ENCODE assay signal across 34 cellular contexts in the genomic region with DNA sequence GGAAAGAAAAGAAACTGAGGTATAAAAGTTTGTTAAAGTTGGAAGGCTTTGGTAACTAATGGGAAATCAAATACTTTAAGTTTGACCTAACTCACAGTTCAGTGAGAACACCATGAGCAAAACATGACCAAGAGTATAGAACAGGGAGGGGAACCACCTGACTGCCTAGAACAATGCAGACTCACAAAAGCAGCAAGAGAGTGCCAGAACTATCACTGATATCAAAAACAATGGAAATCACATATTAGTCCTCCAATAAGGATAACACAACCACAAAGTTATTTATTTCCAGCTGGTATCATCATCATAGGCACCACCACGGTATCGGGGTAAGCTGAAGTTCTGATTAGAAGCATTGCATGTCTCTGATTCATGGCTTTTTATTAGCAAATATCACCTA.
"Had no signal": no experiment of that assay in that cellular context is flagged by ENCODE, and none has a peak within 500 bp of the region (broad histone marks: within the 10 kb centered on the region; RNA-seq: fewer than 3 reads in every experiment).

No MANE protein-coding gene starts in this region.

- H3K4me3 Mint-ChIP-seq: activated CD4-positive, alpha-beta memory T cell treated with anti-CD3 and anti-CD28 coated beads, Interleukin-2, amount 10 ng/mL, durations not matched to agents 7 days and 5 days; activated CD8-positive, alpha-beta memory T cell treated with anti-CD3 and anti-CD28 coated beads, Interleukin-2, amount 10 ng/mL, durations not matched to agents 7 days and 5 days; activated naive CD4-positive, alpha-beta T cell treated with anti-CD3 and anti-CD28 coated beads, Interleukin-2, amount 10 ng/mL, durations not matched to agents 7 days and 5 days; activated naive CD8-positive, alpha-beta T cell; activated naive CD8-positive, alpha-beta T cell treated with anti-CD3 and anti-CD28 coated beads, Interleukin-2, amount 50 U/mL, for 24 hours; brain had no signal

- H3K4me3 ChIP-seq: K562, Peyer's patch, SJSA1 had no signal

- DNase-seq: activated CD4-positive, alpha-beta memory T cell treated with anti-CD3 and anti-CD28 coated beads, Interleukin-2, amount 10 ng/mL, durations not matched to agents 7 days and 5 days; activated CD4-positive, alpha-beta T cell treated with anti-CD3 and anti-CD28 coated beads for 1 hour; activated CD4-positive, alpha-beta T cell treated with anti-CD3 and anti-CD28 coated beads for 48 hours; activated CD4-positive, CD25-positive, alpha-beta regulatory T cell; activated CD8-positive, alpha-beta memory T cell treated with anti-CD3 and anti-CD28 coated beads for 24 hours; activated CD8-positive, alpha-beta memory T cell treated with anti-CD3 and anti-CD28 coated beads, Interleukin-2, amount 10 ng/mL, durations not matched to agents 7 days and 5 days; activated CD8-positive, alpha-beta memory T cell treated with anti-CD3 and anti-CD28 coated beads, Interleukin-2, amount 50 U/mL, for 48 hours; activated effector memory CD4-positive, alpha-beta T cell treated with Interleukin-2 at 50 U/mL for 16 hours; activated naive CD4-positive, alpha-beta T cell treated with anti-CD3 and anti-CD28 coated beads, Interleukin-2, amount 10 ng/mL, durations not matched to agents 7 days and 5 days; activated naive CD8-positive, alpha-beta T cell treated with anti-CD3 and anti-CD28 coated beads, Interleukin-2, amount 50 U/mL, for 24 hours; activated T-cell treated with anti-CD3 and anti-CD28 coated beads, Interleukin-2, amount 50 U/mL, for 48 hours; anterior cingulate cortex; NCI-H1105 treated with DMSO at 0.1 percent for 48 hours; NCI-H1436; NCI-H1694; NCI-H1930; NCI-H345; NCI-H526; NCI-H748 treated with DMSO at 0.1 percent for 48 hours; NK-92 treated with Interleukin-12 subunit alpha and Interleukin-12 subunit beta, amount 100 ng/mL, for 24 hours; PC-3; Peyer's patch; RPMI8226; SHP77 treated with DMSO at 0.1 percent for 48 hours; SW 1271; T-helper 1 cell; T-helper 2 cell; T-helper 9 cell; WERI-Rb-1 had no signal

- H3K27ac Mint-ChIP-seq: activated CD4-positive, alpha-beta memory T cell treated with anti-CD3 and anti-CD28 coated beads, Interleukin-2, amount 10 ng/mL, durations not matched to agents 7 days and 5 days; activated CD8-positive, alpha-beta memory T cell treated with anti-CD3 and anti-CD28 coated beads, Interleukin-2, amount 10 ng/mL, durations not matched to agents 7 days and 5 days; activated naive CD4-positive, alpha-beta T cell treated with anti-CD3 and anti-CD28 coated beads, Interleukin-2, amount 10 ng/mL, durations not matched to agents 7 days and 5 days; activated naive CD8-positive, alpha-beta T cell; activated naive CD8-positive, alpha-beta T cell treated with anti-CD3 and anti-CD28 coated beads, Interleukin-2, amount 50 U/mL, for 24 hours; brain had no signal

- H3K36me3 Mint-ChIP-seq: activated CD8-positive, alpha-beta memory T cell treated with anti-CD3 and anti-CD28 coated beads, Interleukin-2, amount 10 ng/mL, durations not matched to agents 7 days and 5 days; activated naive CD4-positive, alpha-beta T cell treated with anti-CD3 and anti-CD28 coated beads, Interleukin-2, amount 10 ng/mL, durations not matched to agents 7 days and 5 days; activated naive CD8-positive, alpha-beta T cell; brain had no signal

- H3K27ac ChIP-seq: Peyer's patch, SJSA1, WERI-Rb-1 had no signal

- H3K4me1 Mint-ChIP-seq: activated CD4-positive, alpha-beta memory T cell treated with anti-CD3 and anti-CD28 coated beads, Interleukin-2, amount 10 ng/mL, durations not matched to agents 7 days and 5 days; activated CD8-positive, alpha-beta memory T cell treated with anti-CD3 and anti-CD28 coated beads, Interleukin-2, amount 10 ng/mL, durations not matched to agents 7 days and 5 days; activated naive CD4-positive, alpha-beta T cell treated with anti-CD3 and anti-CD28 coated beads, Interleukin-2, amount 10 ng/mL, durations not matched to agents 7 days and 5 days; activated naive CD8-positive, alpha-beta T cell treated with anti-CD3 and anti-CD28 coated beads, Interleukin-2, amount 50 U/mL, for 24 hours; brain had no signal

- H3K9me3 Mint-ChIP-seq: activated CD4-positive, alpha-beta memory T cell treated with anti-CD3 and anti-CD28 coated beads, Interleukin-2, amount 10 ng/mL, durations not matched to agents 7 days and 5 days; activated naive CD4-positive, alpha-beta T cell treated with anti-CD3 and anti-CD28 coated beads, Interleukin-2, amount 10 ng/mL, durations not matched to agents 7 days and 5 days; activated naive CD8-positive, alpha-beta T cell treated with anti-CD3 and anti-CD28 coated beads, Interleukin-2, amount 50 U/mL, for 24 hours; brain had no signal

- FAIRE-seq: K562 had no signal

- ATAC-seq: activated CD8-positive, alpha-beta memory T cell treated with anti-CD3 and anti-CD28 coated beads, Interleukin-2, amount 10 ng/mL, durations not matched to agents 7 days and 5 days; activated naive CD8-positive, alpha-beta T cell treated with anti-CD3 and anti-CD28 coated beads, Interleukin-2, amount 50 U/mL, for 24 hours; K562; PC-3; SK-N-SH treated with all-trans-retinoic acid at 6 μM for 48 hours had no signal

- H3K4me1 ChIP-seq: Peyer's patch, SJSA1 had no signal

- H3K36me3 ChIP-seq: SJSA1, WERI-Rb-1 had no signal

- H3K27me3 ChIP-seq: Peyer's patch, SJSA1 had no signal

- H3K9me3 ChIP-seq: Peyer's patch, SJSA1 had no signal
